Comparison of ENCODE assay signal across 34 cellular contexts in the genomic region with DNA sequence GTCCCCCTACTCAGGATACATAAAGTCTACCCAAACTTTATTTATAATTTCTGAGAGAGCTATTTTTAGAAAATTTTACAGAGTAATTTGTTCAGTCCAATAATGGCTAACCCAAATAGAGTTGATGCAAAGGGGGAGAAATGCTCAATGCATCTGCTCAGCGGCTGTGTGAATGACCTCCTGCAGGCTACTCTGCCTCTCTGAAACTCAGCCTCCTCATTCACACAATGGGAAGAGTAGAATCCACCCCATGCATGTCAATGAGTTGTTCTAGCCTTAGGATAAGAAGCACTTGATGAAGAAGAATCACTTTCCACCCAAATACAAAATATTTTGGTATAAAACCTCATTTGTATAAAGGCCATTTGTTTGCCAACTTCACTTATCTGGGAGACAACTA.
"Had no signal": no experiment of that assay in that cellular context is flagged by ENCODE, and none has a peak within 500 bp of the region (broad histone marks: within the 10 kb centered on the region; RNA-seq: fewer than 3 reads in every experiment).

No MANE protein-coding gene starts in this region.

- H3K36me3 ChIP-seq: MG63 had no signal

- H3K9ac ChIP-seq: KMS-11 had no signal

- H3K4me3 ChIP-seq: MG63 had no signal

- DNase-seq: Karpas-422, Kasumi-1, MG63, MM.1S, MV-4-11, NCI-H1048, NCI-H1092, NCI-H1092 treated with DMSO at 0.1 percent for 48 hours, NCI-H1105, NCI-H1105 treated with DMSO at 0.1 percent for 48 hours, NCI-H1417, NCI-H1417 treated with DMSO at 0.1 percent for 48 hours, NCI-H1436, NCI-H1436 treated with DMSO at 0.1 percent for 48 hours, NCI-H146, NCI-H1694, NCI-H1694 treated with DMSO at 0.1 percent for 48 hours, NCI-H187, NCI-H187 treated with DMSO at 0.1 percent for 48 hours, NCI-H1930, NCI-H2029, NCI-H2029 treated with DMSO at 0.1 percent for 48 hours, NCI-H2081, NCI-H2081 treated with DMSO at 0.1 percent for 48 hours, NCI-H2107, NCI-H2171, NCI-H2171 treated with DMSO at 0.1 percent for 48 hours, NCI-H2227 treated with DMSO at 0.1 percent for 48 hours, NCI-H226, NCI-H345, NCI-H446, NCI-H446 treated with DMSO at 0.1 percent for 48 hours, NCI-H510A had no signal

- H3K4me2 ChIP-seq: KMS-11 had no signal

- H3K27ac ChIP-seq: KMS-11 had no signal

- H3K27me3 ChIP-seq: MG63 had no signal
